ENCODE assay signal across 12 cellular contexts in genomic region chrX:19709812-19710518, GRCh38.
DNase-seq lines count a peak whose midpoint lies in the region; ATAC-seq and TF ChIP-seq lines count a peak whose summit lies in the region.
"Had no signal": no experiment of that assay in that cellular context is flagged by ENCODE, and none has a peak within 500 bp of the region (broad histone marks: within the 10 kb centered on the region; RNA-seq: fewer than 3 reads in every experiment).

No MANE protein-coding gene starts in this region.

- H3K4me1 ChIP-seq in CD8-positive, alpha-beta memory T cell (ENCODE audit: insufficient read depth, low read length), result peaks cover 18% of the 10 kb centered on the region
- H3K4me1 ChIP-seq in right atrium auricular region, result no peaks in the 10 kb centered on the region
- H3K4me1 ChIP-seq: vagina had no signal

- DNase-seq in CD8-positive, alpha-beta memory T cell, result no peak
- DNase-seq in M059J (ENCODE audit: low read depth) (peak; percentile 95), chondrocyte (ENCODE audit: low spot score) (no peak), myocyte (ENCODE audit: low read depth) (peak; percentile 77), KBM-7 (no peak), right atrium auricular region (ENCODE audit: low spot score) (no peak), endothelial cell (ENCODE audit: low spot score) (no peak)
- DNase-seq: NCI-H526 had no signal

- CTCF ChIA-PET in CD8-positive, alpha-beta memory T cell (lab: Charles Lee), result no interaction called here

- H3K27ac Mint-ChIP-seq in CD8-positive, alpha-beta memory T cell, result peak overlapping the region in 6 of 8 donors; percentile 2 to 82 (median 61)
- peak overlapping the region; percentile 91 for H3K27ac Mint-ChIP-seq in chondrocyte (ENCODE audit: unreplicated experiment)
- no peak overlapping the region for H3K27ac Mint-ChIP-seq in endothelial cell (ENCODE audit: unreplicated experiment)
- H3K27ac Mint-ChIP-seq: nephron had no signal

- no peaks in the 10 kb centered on the region for H3K27me3 ChIP-seq in CD8-positive, alpha-beta memory T cell (ENCODE audit: insufficient read depth, low read length, poor library complexity, severe bottlenecking)
- H3K27me3 ChIP-seq in right atrium auricular region, result no peaks in the 10 kb centered on the region
- H3K27me3 ChIP-seq: vagina had no signal

- no peaks in the 10 kb centered on the region for H3K36me3 ChIP-seq in CD8-positive, alpha-beta memory T cell (ENCODE audit: insufficient read depth, low read length)
- H3K36me3 ChIP-seq in right atrium auricular region, result no peaks in the 10 kb centered on the region
- H3K36me3 ChIP-seq: vagina had no signal

- H3K27me3 Mint-ChIP-seq in CD8-positive, alpha-beta memory T cell, result peaks cover 0 to 3% of the 10 kb centered on the region in 2 donors
- no peaks in the 10 kb centered on the region for H3K27me3 Mint-ChIP-seq in chondrocyte (ENCODE audit: low read depth)
- H3K27me3 Mint-ChIP-seq in endothelial cell (ENCODE audit: unreplicated experiment), result peaks cover 4% of the 10 kb centered on the region

- TF ChIP-seq CTCF in chondrocyte (IDR thresholded peaks at IDR 0.05), result no peak
- TF ChIP-seq CTCF in right atrium auricular region (IDR thresholded peaks at IDR 0.05), result no peak
- no peak for TF ChIP-seq CTCF in endothelial cell (IDR thresholded peaks at IDR 0.05; ENCODE audit: unreplicated experiment)

- H3K4me3 Mint-ChIP-seq in CD8-positive, alpha-beta memory T cell, result peak overlapping the region in 2 of 7 donors; percentile 6 to 52
- H3K4me3 Mint-ChIP-seq in chondrocyte (ENCODE audit: unreplicated experiment), result no peak overlapping the region
- H3K4me3 Mint-ChIP-seq in endothelial cell (ENCODE audit: unreplicated experiment), result no peak overlapping the region
- H3K4me3 Mint-ChIP-seq: nephron had no signal

- no peak overlapping the region for H3K27ac ChIP-seq in CD8-positive, alpha-beta memory T cell (ENCODE audit: low read depth, low read length)
- H3K27ac ChIP-seq in right atrium auricular region, result no peak overlapping the region
- H3K27ac ChIP-seq: vagina, VCaP had no signal

- H3K4me3 ChIP-seq in CD8-positive, alpha-beta memory T cell (ENCODE audit: low read length), result no peak overlapping the region
- H3K4me3 ChIP-seq in right atrium auricular region, result no peak overlapping the region
- H3K4me3 ChIP-seq: vagina had no signal

- peaks cover 0 to 41% (median 6%) of the 10 kb centered on the region in 3 donors for H3K36me3 Mint-ChIP-seq in CD8-positive, alpha-beta memory T cell
- no peaks in the 10 kb centered on the region for H3K36me3 Mint-ChIP-seq in chondrocyte (ENCODE audit: low read depth)
- H3K36me3 Mint-ChIP-seq in endothelial cell (ENCODE audit: low read depth, unreplicated experiment), result no peaks in the 10 kb centered on the region

- no peaks in the 10 kb centered on the region for H3K9me3 Mint-ChIP-seq in CD8-positive, alpha-beta memory T cell
- H3K9me3 Mint-ChIP-seq in chondrocyte (ENCODE audit: low read depth), result peaks cover 10% of the 10 kb centered on the region
- no peaks in the 10 kb centered on the region for H3K9me3 Mint-ChIP-seq in endothelial cell (ENCODE audit: unreplicated experiment)

- ATAC-seq in GM21526 (IDR thresholded peaks at IDR 0.05; ENCODE audit: low FRiP score, unreplicated experiment), result no peak

- in situ Hi-C loops in KBM-7 (cut with MboI; ENCODE audit: low pct_unique_long_range_greater_than_20kb, low sequenced_read_pairs), result no loop called here

- peaks cover 51 to 92% (median 68%) of the 10 kb centered on the region in 3 donors for H3K4me1 Mint-ChIP-seq in CD8-positive, alpha-beta memory T cell
- peaks cover 38% of the 10 kb centered on the region for H3K4me1 Mint-ChIP-seq in chondrocyte (ENCODE audit: low read depth)
- H3K4me1 Mint-ChIP-seq in endothelial cell (ENCODE audit: unreplicated experiment), result no peaks in the 10 kb centered on the region
- H3K4me1 Mint-ChIP-seq: nephron had no signal

- POLR2A ChIA-PET in CD8-positive, alpha-beta memory T cell (lab: Charles Lee), result no interaction called here

- H3K9me3 ChIP-seq in CD8-positive, alpha-beta memory T cell (ENCODE audit: low read length), result no peaks in the 10 kb centered on the region
- no peaks in the 10 kb centered on the region for H3K9me3 ChIP-seq in right atrium auricular region
- H3K9me3 ChIP-seq: vagina had no signal

Comparison
In these comparisons a context has a peak if more than half of its experiments do, and no peak if none do; other contexts are left out.
1. DNase-seq: peak in M059J (single experiment) and myocyte (single experiment); none in CD8-positive, alpha-beta memory T cell (0 of 5), chondrocyte (single experiment), KBM-7 (single experiment), right atrium auricular region (single experiment) and endothelial cell (single experiment).